In genomic region chr20:35541118-35541782, GRCh38 we compare ENCODE assay signal across 8 cellular contexts. TPM values are rescaled to one million over a fixed set of nuclear protein-coding genes. Genes with fewer than 3 reads are reported as not detected.
A peak's percentile ranks its signal among the peaks of the same experiment; 100 is the strongest.
DNase-seq lines count a peak whose midpoint lies in the region; ATAC-seq, FAIRE-seq and TF ChIP-seq lines count a peak whose summit lies in the region.

No MANE protein-coding gene starts in this region.

- intact Hi-C loops in activated CD8-positive, alpha-beta T cell treated with anti-CD3 and anti-CD28 coated beads for 36 hours (cut with micrococcal nuclease) = no loop called here
- intact Hi-C loops in kidney (cut with DNase I) = no loop called here

- CTCF ChIA-PET in activated CD8-positive, alpha-beta memory T cell treated with anti-CD3 and anti-CD28 coated beads, Interleukin-2, amount 10 ng/mL, durations not matched to agents 7 days and 5 days (lab: Charles Lee) = interaction anchor here (1.1 to 2.0 kb wide), 8 partner anchors 16 to 413 kb away, joined by 3 to 6 read pairs (median 3); partner anchors contain the start of gene SCAND1
- CTCF ChIA-PET in activated CD8-positive, alpha-beta T cell treated with anti-CD3 and anti-CD28 coated beads for 36 hours (lab: Charles Lee) = interaction anchor here (0.7 to 1.6 kb wide), 2 partner anchors 78 to 79 kb away, joined by 3 read pairs; no protein-coding TSS in a partner anchor

- POLR2A ChIA-PET in activated CD8-positive, alpha-beta T cell treated with anti-CD3 and anti-CD28 coated beads for 36 hours (lab: Charles Lee) = interaction anchor here (1.0 to 2.2 kb wide), 8 partner anchors 10 to 413 kb away, joined by 3 to 9 read pairs (median 5); partner anchors contain the start of genes CEP250 and SCAND1

- peak overlapping the region; percentile 86 for H3K27ac Mint-ChIP-seq in activated CD8-positive, alpha-beta memory T cell treated with anti-CD3 and anti-CD28 coated beads, Interleukin-2, amount 10 ng/mL, durations not matched to agents 7 days and 5 days
- H3K27ac Mint-ChIP-seq in activated CD8-positive, alpha-beta T cell treated with anti-CD3 and anti-CD28 coated beads for 36 hours = no peak overlapping the region

- no peak for TF ChIP-seq CTCF in activated CD8-positive, alpha-beta T cell treated with anti-CD3 and anti-CD28 coated beads for 36 hours (IDR thresholded peaks at IDR 0.05)
- TF ChIP-seq CTCF in kidney (IDR thresholded peaks at IDR 0.05; ENCODE audit: borderline replicate concordance, extremely low read depth, insufficient read depth) = no peak
- no peak for TF ChIP-seq CTCF in GM13976 (IDR thresholded peaks at IDR 0.05; ENCODE audit: borderline replicate concordance, control extremely low read depth, extremely low read depth, insufficient read depth, missing control alignments)

- H3K27ac ChIP-seq in kidney (ENCODE audit: low read depth in 2 of 2, low read length in 2 of 2) = no peak overlapping the region
- no peak overlapping the region for H3K27ac ChIP-seq in thymus (ENCODE audit: low read depth)

- no peak for DNase-seq in activated CD8-positive, alpha-beta memory T cell treated with anti-CD3 and anti-CD28 coated beads, Interleukin-2, amount 10 ng/mL, durations not matched to agents 7 days and 5 days
- no peak for DNase-seq in activated CD8-positive, alpha-beta memory T cell treated with anti-CD3 and anti-CD28 coated beads, Interleukin-2, amount 50 U/mL, for 48 hours
- DNase-seq in activated CD8-positive, alpha-beta T cell treated with anti-CD3 and anti-CD28 coated beads for 36 hours = no peak
- DNase-seq in kidney = no peak
- DNase-seq in GM13976 (ENCODE audit: low spot score) = no peak
- no peak for DNase-seq in medulla oblongata (ENCODE audit: extremely low spot score)

- H3K4me3 ChIP-seq in kidney (ENCODE audit: low read length in 2 of 2) (peak overlapping the region; percentile 51 to 87), thymus (ENCODE audit: low read length) (peak overlapping the region; percentile 83)

- peak overlapping the region in 1 of 2 donors; percentile 18 for H3K9ac ChIP-seq in kidney (ENCODE audit: low read length in 2 of 2)

- no peaks in the 10 kb centered on the region for H3K9me3 Mint-ChIP-seq in activated CD8-positive, alpha-beta memory T cell treated with anti-CD3 and anti-CD28 coated beads, Interleukin-2, amount 10 ng/mL, durations not matched to agents 7 days and 5 days (ENCODE audit: low read depth)
- no peaks in the 10 kb centered on the region for H3K9me3 Mint-ChIP-seq in activated CD8-positive, alpha-beta T cell treated with anti-CD3 and anti-CD28 coated beads for 36 hours

- no peak for FAIRE-seq in kidney (lab: Jason Lieb, UNC)

- whole genome bisulfite sequencing in thymus = 50% methylated on average over 13 of the region's 13 CpGs

- in situ Hi-C loops in GM13976 (cut with MboI; ENCODE audit: low sequenced_read_pairs, unreplicated experiment) = no loop called here

- H3K4me3 Mint-ChIP-seq in activated CD8-positive, alpha-beta memory T cell treated with anti-CD3 and anti-CD28 coated beads, Interleukin-2, amount 10 ng/mL, durations not matched to agents 7 days and 5 days = peak overlapping the region; percentile 77
- peak overlapping the region; percentile 79 for H3K4me3 Mint-ChIP-seq in activated CD8-positive, alpha-beta T cell treated with anti-CD3 and anti-CD28 coated beads for 36 hours

- H3K36me3 ChIP-seq in kidney (ENCODE audit: control insufficient read depth in 1 of 2, insufficient read depth in 2 of 2, low read length in 2 of 2) (peaks cover 3 to 5% of the 10 kb centered on the region in 2 donors), thymus (ENCODE audit: control insufficient read depth, insufficient read depth) (peaks cover 3% of the 10 kb centered on the region)

- no peaks in the 10 kb centered on the region for H3K9me3 ChIP-seq in kidney (ENCODE audit: control insufficient read depth in 1 of 2, low read length in 2 of 2)
- H3K9me3 ChIP-seq in thymus (ENCODE audit: control insufficient read depth) = no peaks in the 10 kb centered on the region

- peaks cover 4% of the 10 kb centered on the region for H3K36me3 Mint-ChIP-seq in activated CD8-positive, alpha-beta memory T cell treated with anti-CD3 and anti-CD28 coated beads, Interleukin-2, amount 10 ng/mL, durations not matched to agents 7 days and 5 days
- peaks cover 8% of the 10 kb centered on the region for H3K36me3 Mint-ChIP-seq in activated CD8-positive, alpha-beta T cell treated with anti-CD3 and anti-CD28 coated beads for 36 hours (ENCODE audit: low read depth)

- H3K4me1 Mint-ChIP-seq in activated CD8-positive, alpha-beta memory T cell treated with anti-CD3 and anti-CD28 coated beads, Interleukin-2, amount 10 ng/mL, durations not matched to agents 7 days and 5 days = peaks cover 19% of the 10 kb centered on the region
- peaks cover 17% of the 10 kb centered on the region for H3K4me1 Mint-ChIP-seq in activated CD8-positive, alpha-beta T cell treated with anti-CD3 and anti-CD28 coated beads for 36 hours (ENCODE audit: low read depth)

- no peak for ATAC-seq in activated CD8-positive, alpha-beta memory T cell treated with anti-CD3 and anti-CD28 coated beads, Interleukin-2, amount 10 ng/mL, durations not matched to agents 7 days and 5 days
- ATAC-seq in activated CD8-positive, alpha-beta T cell treated with anti-CD3 and anti-CD28 coated beads for 36 hours = no peak
- no peak for ATAC-seq in HG02973 (IDR thresholded peaks at IDR 0.05; ENCODE audit: unreplicated experiment)

- H3K27me3 Mint-ChIP-seq in activated CD8-positive, alpha-beta memory T cell treated with anti-CD3 and anti-CD28 coated beads, Interleukin-2, amount 10 ng/mL, durations not matched to agents 7 days and 5 days = no peaks in the 10 kb centered on the region
- no peaks in the 10 kb centered on the region for H3K27me3 Mint-ChIP-seq in activated CD8-positive, alpha-beta T cell treated with anti-CD3 and anti-CD28 coated beads for 36 hours

- H3K4me1 ChIP-seq in kidney (ENCODE audit: control insufficient read depth in 1 of 2, insufficient read depth in 1 of 2, low read depth in 1 of 2, low read length in 2 of 2) (peaks cover 4 to 9% of the 10 kb centered on the region in 2 donors), thymus (ENCODE audit: control insufficient read depth, insufficient read depth, low read length) (no peaks in the 10 kb centered on the region)

- no peaks in the 10 kb centered on the region for H3K27me3 ChIP-seq in thymus (ENCODE audit: control insufficient read depth, insufficient read depth)

RNA-seq across cellular contexts. Expression of gene ERGIC3, which starts 0.6 kb away (rescaled TPM):
- total RNA-seq in activated CD8-positive, alpha-beta memory T cell treated with anti-CD3 and anti-CD28 coated beads, Interleukin-2, amount 10 ng/mL, durations not matched to agents 7 days and 5 days = 100 to 1,000 TPM; 115 to 128 TPM
- total RNA-seq in activated CD8-positive, alpha-beta T cell treated with anti-CD3 and anti-CD28 coated beads for 36 hours = 10 to 100 TPM; 94.3 to 98.0 TPM
- total RNA-seq in kidney = 230 TPM
- polyA plus RNA-seq in kidney (ENCODE audit: insufficient read depth, low read depth, low replicate concordance) = 371 TPM
- 181 TPM for polyA plus RNA-seq in thymus

RNA-seq across cellular contexts. Expression of gene C20orf173, which starts 11.8 kb away (rescaled TPM):
- total RNA-seq in activated CD8-positive, alpha-beta memory T cell treated with anti-CD3 and anti-CD28 coated beads, Interleukin-2, amount 10 ng/mL, durations not matched to agents 7 days and 5 days = not detected
- total RNA-seq in activated CD8-positive, alpha-beta T cell treated with anti-CD3 and anti-CD28 coated beads for 36 hours = not detected
- total RNA-seq in kidney = not detected
- not detected for polyA plus RNA-seq in kidney (ENCODE audit: insufficient read depth, low read depth, low replicate concordance)
- not detected for polyA plus RNA-seq in thymus
